In genomic region chr10:99984201-99984600, GRCh38 we compare ENCODE assay signal across 11 cellular contexts. TPM values are rescaled to one million over a fixed set of nuclear protein-coding genes. Genes with fewer than 3 reads are reported as not detected.
DNase-seq lines count a peak whose midpoint lies in the region; ATAC-seq, FAIRE-seq and TF ChIP-seq lines count a peak whose summit lies in the region.
"Had no signal": no experiment of that assay in that cellular context is flagged by ENCODE, and none has a peak within 500 bp of the region (broad histone marks: within the 10 kb centered on the region; RNA-seq: fewer than 3 reads in every experiment).

No MANE protein-coding gene starts in this region.

- H3K36me3 ChIP-seq in bronchial epithelial cell (ENCODE audit: control insufficient read depth, insufficient read depth, low read length) (peaks cover 2% of the 10 kb centered on the region), ovary (no peaks in the 10 kb centered on the region)

- H3K4me3 ChIP-seq in GM12864 (ENCODE audit: low read depth, low read length): peak overlapping the region; percentile 50; the same call in 1 of the 2 replicates
- H3K4me3 ChIP-seq in bronchial epithelial cell (ENCODE audit: low read depth, low read length): no peak overlapping the region
- no peak overlapping the region for H3K4me3 ChIP-seq in ovary
- H3K4me3 ChIP-seq: body of pancreas had no signal

- TF ChIP-seq EP300 in ovary (IDR thresholded peaks at IDR 0.05): no peak

- no peaks in the 10 kb centered on the region for H3K9me3 ChIP-seq in ovary
- H3K9me3 ChIP-seq: body of pancreas had no signal

- peak overlapping the region; percentile 56 to 89 for H3K27ac ChIP-seq in ovary

- no peaks in the 10 kb centered on the region for H3K27me3 ChIP-seq in bronchial epithelial cell (ENCODE audit: control insufficient read depth, insufficient read depth, low read length)
- H3K27me3 ChIP-seq in ovary: no peaks in the 10 kb centered on the region
- H3K27me3 ChIP-seq: body of pancreas had no signal

- DNase-seq in GM12864 (ENCODE audit: low read depth) (no peak), bronchial epithelial cell (ENCODE audit: low read depth) (peak; percentile 99), ovary (no peak), T-helper 2 cell (no peak), NCI-H510A (lab: John Stamatoyannopoulos, UW) (no peak), KG1 (lab: John Stamatoyannopoulos, UW) (no peak)
- DNase-seq in activated CD4-positive, alpha-beta T cell treated with anti-CD3 and anti-CD28 coated beads, Interleukin-2, amount 50 U/mL, for 1 hour: no peak
- DNase-seq: NCI-H1417 treated with DMSO at 0.1 percent for 48 hours, nucleus accumbens had no signal

- intact Hi-C loops in ovary (cut with DNase I): no loop called here

- TF ChIP-seq POLR2A in ovary (IDR thresholded peaks at IDR 0.05): no peak

- TF ChIP-seq CTCF in GM12864 (IDR thresholded peaks at IDR 0.05; ENCODE audit: low read depth, low read length, missing control alignments): no peak
- no peak for TF ChIP-seq CTCF in bronchial epithelial cell (IDR thresholded peaks at IDR 0.05; ENCODE audit: insufficient read depth, low read length, severe bottlenecking)
- no peak for TF ChIP-seq CTCF in ovary (IDR thresholded peaks at IDR 0.05)

- no peak for FAIRE-seq in bronchial epithelial cell (lab: Jason Lieb, UNC)

- 3 to 12% (median 10%) methylated on average over 3 of the region's 3 CpGs for WGBS in ovary, 3 donors

- peak; percentile 63 for ATAC-seq in HG03432 (IDR thresholded peaks at IDR 0.05; ENCODE audit: unreplicated experiment)
- ATAC-seq: body of pancreas had no signal

- peaks cover 24% of the 10 kb centered on the region for H3K4me1 ChIP-seq in ovary (ENCODE audit: insufficient read depth)

RNA-seq across cellular contexts. Expression of gene DNMBP, which starts 25.5 kb away (rescaled TPM):
- total RNA-seq in bronchial epithelial cell: 4.0 and 5.0 TPM in 2 replicates
- 10 to 100 TPM; 10.8 to 25.4 (median 20.3) TPM for total RNA-seq in ovary
- polyA plus RNA-seq in ovary: 10 to 100 TPM; 12.9 to 23.1 TPM
